1 cellular context compared by ENCODE assay signal in the genomic region with DNA sequence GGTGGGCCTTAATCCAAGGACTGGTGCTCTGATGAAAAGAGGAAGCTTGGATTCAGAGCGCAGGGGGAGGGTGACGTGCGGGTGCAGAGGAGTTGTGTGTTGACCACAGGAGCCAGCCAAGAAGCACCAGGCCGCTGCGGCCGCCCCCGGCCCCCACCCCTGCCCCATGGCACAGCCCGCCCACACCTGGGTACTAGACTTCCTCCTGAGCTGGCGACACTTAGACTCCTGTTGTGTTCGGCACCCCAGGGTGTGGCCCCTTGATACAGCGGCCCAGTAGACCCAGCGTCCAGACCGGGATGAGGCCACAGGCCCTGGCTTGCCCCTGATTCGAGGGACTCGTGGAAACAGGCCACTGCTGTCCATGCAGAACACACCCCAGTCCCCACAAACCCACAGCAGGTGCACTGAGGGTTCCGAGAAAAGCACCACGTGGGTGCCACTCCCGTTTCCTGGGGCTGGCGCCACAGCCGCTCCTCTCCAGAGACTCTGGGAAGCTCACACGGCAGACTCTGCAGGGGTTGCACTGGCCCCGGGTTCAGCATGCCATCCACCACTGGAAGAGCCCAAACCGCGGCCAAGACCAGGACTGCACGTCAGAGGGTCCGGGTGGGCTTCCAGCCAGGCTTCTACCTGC.
TF ChIP-seq lines count a peak whose summit lies in the region.

No MANE protein-coding gene starts in this region.

TF ChIP-seq in SK-N-SH, 30 proteins besides CTCF, POLR2A, EP300 and RAD21 (continued from another document):
- TF ChIP-seq, protein P1, sequence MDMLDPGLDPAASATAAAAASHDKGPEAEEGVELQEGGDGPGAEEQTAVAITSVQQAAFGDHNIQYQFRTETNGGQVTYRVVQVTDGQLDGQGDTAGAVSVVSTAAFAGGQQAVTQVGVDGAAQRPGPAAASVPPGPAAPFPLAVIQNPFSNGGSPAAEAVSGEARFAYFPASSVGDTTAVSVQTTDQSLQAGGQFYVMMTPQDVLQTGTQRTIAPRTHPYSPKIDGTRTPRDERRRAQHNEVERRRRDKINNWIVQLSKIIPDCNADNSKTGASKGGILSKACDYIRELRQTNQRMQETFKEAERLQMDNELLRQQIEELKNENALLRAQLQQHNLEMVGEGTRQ (IDR thresholded peaks at IDR 0.05; ENCODE audit: borderline replicate concordance, low read depth, low read length): no peak
- TF ChIP-seq, protein P2, sequence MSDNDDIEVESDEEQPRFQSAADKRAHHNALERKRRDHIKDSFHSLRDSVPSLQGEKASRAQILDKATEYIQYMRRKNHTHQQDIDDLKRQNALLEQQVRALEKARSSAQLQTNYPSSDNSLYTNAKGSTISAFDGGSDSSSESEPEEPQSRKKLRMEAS (IDR thresholded peaks at IDR 0.05; ENCODE audit: low read depth): no peak
- TF ChIP-seq, protein P3, sequence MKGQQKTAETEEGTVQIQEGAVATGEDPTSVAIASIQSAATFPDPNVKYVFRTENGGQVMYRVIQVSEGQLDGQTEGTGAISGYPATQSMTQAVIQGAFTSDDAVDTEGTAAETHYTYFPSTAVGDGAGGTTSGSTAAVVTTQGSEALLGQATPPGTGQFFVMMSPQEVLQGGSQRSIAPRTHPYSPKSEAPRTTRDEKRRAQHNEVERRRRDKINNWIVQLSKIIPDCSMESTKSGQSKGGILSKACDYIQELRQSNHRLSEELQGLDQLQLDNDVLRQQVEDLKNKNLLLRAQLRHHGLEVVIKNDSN (IDR thresholded peaks at IDR 0.05; ENCODE audit: borderline replicate concordance, low read depth): no peak
- TF ChIP-seq RXRA (IDR thresholded peaks at IDR 0.05; ENCODE audit: borderline replicate concordance, low read depth) (no peak), NFIC (IDR thresholded peaks at IDR 0.05; ENCODE audit: borderline replicate concordance) (no peak), MXI1 (IDR thresholded peaks at IDR 0.05; ENCODE audit: low read depth, low read length) (no peak)
